ENCODE assay signal across 8 cellular contexts in genomic region chr7:139358541-139359365, GRCh38. TPM values are rescaled to one million over a fixed set of nuclear protein-coding genes. Genes with fewer than 3 reads are reported as not detected.
DNase-seq lines count a peak whose midpoint lies in the region; ATAC-seq and TF ChIP-seq lines count a peak whose summit lies in the region.

No MANE protein-coding gene starts in this region.

- H3K4me1 ChIP-seq in breast epithelium: peaks cover 0 to 4% of the 10 kb centered on the region in 2 donors

- no peaks in the 10 kb centered on the region for H3K36me3 ChIP-seq in breast epithelium

- H3K27me3 ChIP-seq in HL-60 (ENCODE audit: insufficient read depth, poor library complexity, severe bottlenecking) (no peaks in the 10 kb centered on the region), breast epithelium (no peaks in the 10 kb centered on the region), layer of hippocampus (ENCODE audit: control insufficient read depth, insufficient read depth, low read length) (no peaks in the 10 kb centered on the region)

- peak in 1 of 2 experiments; percentile 44 for DNase-seq in HL-60 (ENCODE audit: low read depth in 1 of 2, low spot score in 1 of 2)
- DNase-seq in SW480 (ENCODE audit: low spot score): peak; percentile 65
- DNase-seq in breast epithelium (ENCODE audit: low spot score in 2 of 2): no peak
- peak; percentile 24 to 29 for DNase-seq in stimulated activated CD4-positive, alpha-beta T cell treated with anti-CD3 and anti-CD28 coated beads, Interleukin-4, amount 100 ng/mL, for 4 hours
- no peak for DNase-seq in dedifferentiated amniotic fluid mesenchymal stem cell (ENCODE audit: extremely low spot score)

- no peak for TF ChIP-seq POLR2A in breast epithelium (IDR thresholded peaks at IDR 0.05)

- no peaks in the 10 kb centered on the region for H3K9me3 ChIP-seq in breast epithelium

- TF ChIP-seq CTCF in C4-2B (conservative IDR thresholded peaks at IDR 0.05) (no peak), HL-60 (IDR thresholded peaks at IDR 0.05; ENCODE audit: insufficient read depth, low read length) (no peak), breast epithelium (IDR thresholded peaks at IDR 0.05) (no peak)

- intact Hi-C loops in breast epithelium (cut with DNase I; ENCODE audit: low total_unique reads): no loop called here

- ATAC-seq in GM19324 (IDR thresholded peaks at IDR 0.05; ENCODE audit: low FRiP score, unreplicated experiment): peak; percentile 21

- peak overlapping the region; percentile 98 for H3K27ac ChIP-seq in C4-2B
- peak overlapping the region; percentile 98 for H3K27ac ChIP-seq in HL-60 (replicated peaks)
- peak overlapping the region; percentile 98 to 100 for H3K27ac ChIP-seq in breast epithelium
- H3K27ac ChIP-seq in layer of hippocampus (ENCODE audit: low read depth, low read length): peak overlapping the region; percentile 99

- H3K4me3 ChIP-seq in HL-60 (replicated peaks; ENCODE audit: insufficient read depth, low read length) (peak overlapping the region; percentile 63), breast epithelium (peak overlapping the region; percentile 74 to 95 (median 84))

RNA-seq across cellular contexts. Expression of gene LUC7L2, which starts 0.9 kb away (rescaled TPM):
- 100 to 1,000 TPM in 1 of 3 donors, 10 to 100 TPM in 2; 77.3 to 108 (median 89.8) TPM for total RNA-seq in breast epithelium

RNA-seq across cellular contexts. Expression of gene FMC1, which starts 17.6 kb away (rescaled TPM):
- total RNA-seq in breast epithelium: 10 to 100 TPM; 12.5 to 13.9 (median 13.5) TPM

Comparison
In these comparisons a context has a peak if more than half of its experiments do, and no peak if none do; other contexts are left out.
1. DNase-seq: peak in SW480 (single experiment) and stimulated activated CD4-positive, alpha-beta T cell treated with anti-CD3 and anti-CD28 coated beads, Interleukin-4, amount 100 ng/mL, for 4 hours (2 of 2); none in breast epithelium (0 of 2) and dedifferentiated amniotic fluid mesenchymal stem cell (single experiment).
2. Peak in every context shown above with its lines, with median percentiles within 50 percentile points of each other: H3K27ac ChIP-seq.